Comparison of ENCODE assay signal across 8 cellular contexts in genomic region chr5:66807743-66808142, GRCh38.
DNase-seq lines count a peak whose midpoint lies in the region; ATAC-seq and TF ChIP-seq lines count a peak whose summit lies in the region.

No MANE protein-coding gene starts in this region.

- no peaks in the 10 kb centered on the region for H3K9me3 ChIP-seq in HCT116 (ENCODE audit: control insufficient read depth in 1 of 2, insufficient read depth in 1 of 2, low read depth in 1 of 2, low read length in 2 of 2)
- H3K9me3 ChIP-seq in trophoblast cell (ENCODE audit: insufficient read depth, low read depth, low read length): peaks cover 1% of the 10 kb centered on the region

- ATAC-seq in HCT116 (peak; percentile 52), HG02571 (IDR thresholded peaks at IDR 0.05; ENCODE audit: unreplicated experiment) (no peak)
- ATAC-seq in stimulated activated naive B cell treated with anti-CD40 and anti-IgM and Interleukin-4, amounts not matched to agents 10 μg/mL and 1 μg/mL and 100 μg/mL, for 72 hours (replicated peaks): no peak

- H3K18ac ChIP-seq in trophoblast cell (ENCODE audit: low read length): no peak overlapping the region

- RAD21 ChIA-PET in HCT116 (lab: Charles Lee; ENCODE audit: low non-redundant PET in 1 of 2, low total read pairs in 2 of 2, uncharacterized antibody in 2 of 2, unreplicated experiment in 2 of 2): no interaction called here

- POLR2A ChIA-PET in HCT116 (lab: Charles Lee): no interaction called here

- TF ChIP-seq RAD21 in HCT116 (IDR thresholded peaks at IDR 0.05; ENCODE audit: low read depth): peak; percentile 50

- TF ChIP-seq POLR2A in HCT116 (IDR thresholded peaks at IDR 0.05; ENCODE audit: borderline replicate concordance, extremely low read depth, insufficient read depth, insufficient read length): no peak

- H3K4me3 ChIP-seq in HCT116 (replicated peaks in 1 of 2; ENCODE audit: low read depth in 1 of 2, low read length in 2 of 2): no peak overlapping the region
- no peak overlapping the region for H3K4me3 ChIP-seq in foreskin fibroblast (ENCODE audit: low read depth in 1 of 2, low read length in 2 of 2)
- H3K4me3 ChIP-seq in skeletal muscle cell (ENCODE audit: low read depth, low read length): no peak overlapping the region
- no peak overlapping the region for H3K4me3 ChIP-seq in trophoblast cell (ENCODE audit: low read depth, low read length)

- no peak overlapping the region for H2BK120ac ChIP-seq in trophoblast cell (ENCODE audit: insufficient read depth, low read length, poor library complexity)

- peaks cover 61% of the 10 kb centered on the region for H3K27me3 ChIP-seq in HCT116 (ENCODE audit: insufficient read depth, low read length)
- H3K27me3 ChIP-seq in trophoblast cell (ENCODE audit: insufficient read depth, low read length): no peaks in the 10 kb centered on the region

- no peak overlapping the region for H3K4ac ChIP-seq in trophoblast cell (ENCODE audit: low read depth, low read length)

- H3K4me1 ChIP-seq in HCT116 (ENCODE audit: control insufficient read depth in 1 of 2, insufficient read depth in 2 of 2, low read length in 2 of 2) (no peaks in the 10 kb centered on the region), trophoblast cell (ENCODE audit: control insufficient read depth in 1 of 2, insufficient read depth in 2 of 2, low read length in 2 of 2) (no peaks in the 10 kb centered on the region)

- intact Hi-C loops in HCT116 (cut with micrococcal nuclease): no loop called here

- H2BK5ac ChIP-seq in trophoblast cell (ENCODE audit: low read depth, low read length, poor library complexity): no peak overlapping the region

- H3K79me2 ChIP-seq in HCT116 (ENCODE audit: insufficient read depth, low read length) (no peaks in the 10 kb centered on the region), trophoblast cell (ENCODE audit: control insufficient read depth, insufficient read depth, low read length, poor library complexity) (no peaks in the 10 kb centered on the region)

- H3K9ac ChIP-seq in HCT116 (ENCODE audit: low read length) (no peak overlapping the region), trophoblast cell (ENCODE audit: low read length) (no peak overlapping the region)

- no peaks in the 10 kb centered on the region for H3K9me3 Mint-ChIP-seq in stimulated activated naive B cell treated with anti-CD40 and anti-IgM and Interleukin-4, amounts not matched to agents 10 μg/mL and 1 μg/mL and 100 μg/mL, for 72 hours

- in situ Hi-C loops in SK-MEL-5 (cut with HindIII; ENCODE audit: low pct_unique_long_range_greater_than_20kb, low sequenced_read_pairs): no loop called here

- H3K79me1 ChIP-seq in trophoblast cell (ENCODE audit: low read length): no peaks in the 10 kb centered on the region

- no peak overlapping the region for H2AK5ac ChIP-seq in trophoblast cell (ENCODE audit: low read length)

- no peak overlapping the region for H4K91ac ChIP-seq in trophoblast cell (ENCODE audit: low read depth, low read length)

- no peak overlapping the region for H4K12ac ChIP-seq in trophoblast cell (ENCODE audit: low read depth, low read length)

- TF ChIP-seq CTCF in HCT116 (IDR thresholded peaks at IDR 0.05 in 2 of 3, conservative IDR thresholded peaks at IDR 0.05 in 1 of 3; ENCODE audit: borderline replicate concordance in 1 of 3, insufficient read depth in 1 of 3, low read depth in 2 of 3, low read length in 2 of 3) (peak in 2 of 3 experiments; percentile 14 to 23; a peak in 1 of 6 replicates), foreskin fibroblast (IDR thresholded peaks at IDR 0.05; ENCODE audit: low read depth, low read length) (peak; percentile 37)

- no peak overlapping the region for H3K4me2 ChIP-seq in HCT116 (ENCODE audit: low read length)
- H3K4me2 ChIP-seq in trophoblast cell (ENCODE audit: low read length): no peak overlapping the region

- H3K4me1 Mint-ChIP-seq in stimulated activated naive B cell treated with anti-CD40 and anti-IgM and Interleukin-4, amounts not matched to agents 10 μg/mL and 1 μg/mL and 100 μg/mL, for 72 hours: peaks cover 8 to 10% of the 10 kb centered on the region in 2 donors

- no peak overlapping the region for H3K23ac ChIP-seq in trophoblast cell (ENCODE audit: low read length)

- H4K8ac ChIP-seq in trophoblast cell (ENCODE audit: low read depth, low read length): no peak overlapping the region

- no peaks in the 10 kb centered on the region; the same call in 1 of the 2 replicates for H4K20me1 ChIP-seq in HCT116 (ENCODE audit: insufficient read depth)

- no peak overlapping the region for H3K27ac Mint-ChIP-seq in stimulated activated naive B cell treated with anti-CD40 and anti-IgM and Interleukin-4, amounts not matched to agents 10 μg/mL and 1 μg/mL and 100 μg/mL, for 72 hours

- H2AFZ ChIP-seq in HCT116 (ENCODE audit: low read depth, low read length, poor library complexity, severe bottlenecking): no peak overlapping the region
- no peak overlapping the region for H2AFZ ChIP-seq in trophoblast cell (ENCODE audit: insufficient read depth, low read length, poor library complexity)

- no peaks in the 10 kb centered on the region for H3K9me2 ChIP-seq in HCT116 (ENCODE audit: insufficient read depth)

- no peak overlapping the region for H2BK12ac ChIP-seq in trophoblast cell (ENCODE audit: low read length)

- BruUV-seq in HCT116 (replicated peaks; lab: Mats Ljungman, UMichigan): no TSS peak

- no peaks in the 10 kb centered on the region for H3K36me3 Mint-ChIP-seq in stimulated activated naive B cell treated with anti-CD40 and anti-IgM and Interleukin-4, amounts not matched to agents 10 μg/mL and 1 μg/mL and 100 μg/mL, for 72 hours

- H3K36me3 ChIP-seq in HCT116 (ENCODE audit: control insufficient read depth in 1 of 2, insufficient read depth in 2 of 2, low read length in 2 of 2) (no peaks in the 10 kb centered on the region), trophoblast cell (ENCODE audit: control insufficient read depth in 1 of 2, insufficient read depth in 2 of 2, low read length in 2 of 2) (no peaks in the 10 kb centered on the region)

- DNase-seq in HCT116 (ENCODE audit: low read depth, low spot score) (peak; percentile 2), SK-MEL-5 (ENCODE audit: low read depth, low spot score) (peak; percentile 60), foreskin fibroblast (peak; percentile 67 to 86), skeletal muscle cell (ENCODE audit: low read depth) (peak; percentile 44), trophoblast cell (no peak), cerebellar nuclear complex (lab: John Stamatoyannopoulos, UW) (no peak)
- DNase-seq in stimulated activated naive B cell treated with anti-CD40 and anti-IgM and Interleukin-4, amounts not matched to agents 10 μg/mL and 1 μg/mL and 100 μg/mL, for 72 hours: no peak

- no peak overlapping the region for H3K14ac ChIP-seq in trophoblast cell (ENCODE audit: low read length)

- no CpG with 5 or more reads among the region's 5 CpGs for WGBS in trophoblast cell (ENCODE audit: extremely low coverage, insufficient coverage, insufficient read length)

- no peak overlapping the region for H3K4me3 Mint-ChIP-seq in stimulated activated naive B cell treated with anti-CD40 and anti-IgM and Interleukin-4, amounts not matched to agents 10 μg/mL and 1 μg/mL and 100 μg/mL, for 72 hours

- CTCF ChIA-PET in HCT116 (lab: Charles Lee): interaction anchor here (0.9 kb wide), 1 partner anchor 13 kb away, joined by 3 read pairs; no protein-coding TSS in a partner anchor

- H3K27ac ChIP-seq in HCT116 (ENCODE audit: low read depth, low read length): no peak overlapping the region
- no peak overlapping the region for H3K27ac ChIP-seq in trophoblast cell (ENCODE audit: low read depth, low read length)

- H3K27me3 Mint-ChIP-seq in stimulated activated naive B cell treated with anti-CD40 and anti-IgM and Interleukin-4, amounts not matched to agents 10 μg/mL and 1 μg/mL and 100 μg/mL, for 72 hours: peaks cover 7 to 26% of the 10 kb centered on the region in 2 donors

TF ChIP-seq in HCT116, 20 proteins besides CTCF, POLR2A, EP300 and RAD21 (continues in another document):
- no peak for TF ChIP-seq MAX (IDR thresholded peaks at IDR 0.05)
- TF ChIP-seq YY1 (IDR thresholded peaks at IDR 0.05; ENCODE audit: extremely low read depth, insufficient replicate concordance, low read depth, low read length): no peak
- no peak for TF ChIP-seq JUND (IDR thresholded peaks at IDR 0.05)
- no peak for TF ChIP-seq ZBTB33 (IDR thresholded peaks at IDR 0.05; ENCODE audit: extremely low read depth, insufficient replicate concordance, low read length)
- TF ChIP-seq SRF (IDR thresholded peaks at IDR 0.05; ENCODE audit: low read depth): no peak
- TF ChIP-seq TCF7L2 (IDR thresholded peaks at IDR 0.05; ENCODE audit: borderline replicate concordance, extremely low read depth, insufficient read depth, insufficient read length): no peak
- TF ChIP-seq ATF3 (IDR thresholded peaks at IDR 0.05): no peak
- TF ChIP-seq ZNF274 (IDR thresholded peaks at IDR 0.05; ENCODE audit: low read depth, low read length): no peak
- no peak for TF ChIP-seq ZFX (IDR thresholded peaks at IDR 0.05)
- TF ChIP-seq CBX3 (IDR thresholded peaks at IDR 0.05; ENCODE audit: low read depth): no peak
- TF ChIP-seq ELF1 (IDR thresholded peaks at IDR 0.05; ENCODE audit: borderline replicate concordance, low read depth): no peak
- TF ChIP-seq FOSL1 (IDR thresholded peaks at IDR 0.05; ENCODE audit: low read depth): no peak
- TF ChIP-seq EGR1 (IDR thresholded peaks at IDR 0.05; ENCODE audit: low read depth): no peak
- no peak for TF ChIP-seq EZH2phosphoT487 (IDR thresholded peaks at IDR 0.05; ENCODE audit: borderline replicate concordance)

Comparison
In these comparisons a context has a peak if more than half of its experiments do, and no peak if none do; other contexts are left out.
1. DNase-seq: peak in HCT116 (single experiment), SK-MEL-5 (single experiment), foreskin fibroblast (2 of 2) and skeletal muscle cell (single experiment); none in trophoblast cell (0 of 2), cerebellar nuclear complex (0 of 2) and stimulated activated naive B cell treated with anti-CD40 and anti-IgM and Interleukin-4, amounts not matched to agents 10 μg/mL and 1 μg/mL and 100 μg/mL, for 72 hours (single experiment).